Comparison of ENCODE assay signal across 8 cellular contexts in genomic region chr7:129853661-129854268, GRCh38.
DNase-seq lines count a peak whose midpoint lies in the region; ATAC-seq and TF ChIP-seq lines count a peak whose summit lies in the region.

No MANE protein-coding gene starts in this region.

- H3K4me3 ChIP-seq in PC-9 (peak overlapping the region; percentile 35; the same call in 1 of the 2 replicates), prostate gland (no peak overlapping the region)

- DNase-seq in H4 (ENCODE audit: low spot score) (peak; percentile 55), PC-9 (peak; percentile 46 to 93), prostate gland (ENCODE audit: low spot score) (peak; percentile 58), NCI-H1694 (lab: John Stamatoyannopoulos, UW) (no peak), COR-L47 (lab: John Stamatoyannopoulos, UW) (no peak)
- no peak for DNase-seq in activated T-helper 1 cell treated with anti-CD3 and anti-CD28 coated beads, Interleukin-12 subunit alpha, Interleukin-12 subunit beta, Interleukin-2, Interleukin-4 antibody, amounts not matched to agents 30 ng/mL and 10 ng/mL and 1 ng/mL, durations not matched to agents 14 hours and 24 hours and 36 hours (ENCODE audit: low spot score)

- H3K4me1 Mint-ChIP-seq in activated T-helper 1 cell treated with anti-CD3 and anti-CD28 coated beads, Interleukin-12 subunit alpha, Interleukin-12 subunit beta, Interleukin-2, Interleukin-4 antibody, amounts not matched to agents 30 ng/mL and 10 ng/mL and 1 ng/mL, durations not matched to agents 14 hours and 24 hours and 36 hours (ENCODE audit: low read depth) = peaks cover 21% of the 10 kb centered on the region

- WGBS in prostate gland = 31% methylated on average over 6 of the region's 6 CpGs

- H3K27ac Mint-ChIP-seq in activated T-helper 1 cell treated with anti-CD3 and anti-CD28 coated beads, Interleukin-12 subunit alpha, Interleukin-12 subunit beta, Interleukin-2, Interleukin-4 antibody, amounts not matched to agents 30 ng/mL and 10 ng/mL and 1 ng/mL, durations not matched to agents 14 hours and 24 hours and 36 hours = no peak overlapping the region

- peaks cover 4% of the 10 kb centered on the region; the same call in 1 of the 2 replicates for H4K20me1 ChIP-seq in PC-9 (ENCODE audit: insufficient read depth)

- H3K9me3 Mint-ChIP-seq in activated T-helper 1 cell treated with anti-CD3 and anti-CD28 coated beads, Interleukin-12 subunit alpha, Interleukin-12 subunit beta, Interleukin-2, Interleukin-4 antibody, amounts not matched to agents 30 ng/mL and 10 ng/mL and 1 ng/mL, durations not matched to agents 14 hours and 24 hours and 36 hours = no peaks in the 10 kb centered on the region

- BruUV-seq in PC-9 (replicated peaks; lab: Mats Ljungman, UMichigan) = no TSS peak

- H3K27me3 ChIP-seq in PC-9 (ENCODE audit: insufficient read depth, low read depth) (no peaks in the 10 kb centered on the region), prostate gland (replicated peaks; ENCODE audit: insufficient read depth) (no peaks in the 10 kb centered on the region)

- H3K79me2 ChIP-seq in PC-9 (ENCODE audit: low read depth) = peaks cover 86% of the 10 kb centered on the region

- no peaks in the 10 kb centered on the region for H3K9me2 ChIP-seq in PC-9 (ENCODE audit: insufficient read depth)

- ATAC-seq in esophagus mucosa = peak; percentile 88
- ATAC-seq in HG03520 (IDR thresholded peaks at IDR 0.05; ENCODE audit: unreplicated experiment) = no peak

- peaks cover 27% of the 10 kb centered on the region for H3K36me3 ChIP-seq in PC-9 (ENCODE audit: low read depth)
- no peaks in the 10 kb centered on the region for H3K36me3 ChIP-seq in prostate gland

- CTCF ChIA-PET in PC-9 (lab: Charles Lee) = no interaction called here

- peak overlapping the region; percentile 76 for H3K4me2 ChIP-seq in PC-9

- no peaks in the 10 kb centered on the region for H3K27me3 Mint-ChIP-seq in activated T-helper 1 cell treated with anti-CD3 and anti-CD28 coated beads, Interleukin-12 subunit alpha, Interleukin-12 subunit beta, Interleukin-2, Interleukin-4 antibody, amounts not matched to agents 30 ng/mL and 10 ng/mL and 1 ng/mL, durations not matched to agents 14 hours and 24 hours and 36 hours (ENCODE audit: insufficient read depth)

- intact Hi-C loops in PC-9 (cut with micrococcal nuclease; ENCODE audit: unreplicated experiment) (no loop called here), prostate gland (cut with DNase I) (no loop called here)
- intact Hi-C loops in activated T-helper 1 cell treated with anti-CD3 and anti-CD28 coated beads, Interleukin-12 subunit alpha, Interleukin-12 subunit beta, Interleukin-2, Interleukin-4 antibody, amounts not matched to agents 30 ng/mL and 10 ng/mL and 1 ng/mL, durations not matched to agents 14 hours and 24 hours and 36 hours (cut with micrococcal nuclease) = no loop called here

- H3K36me3 Mint-ChIP-seq in activated T-helper 1 cell treated with anti-CD3 and anti-CD28 coated beads, Interleukin-12 subunit alpha, Interleukin-12 subunit beta, Interleukin-2, Interleukin-4 antibody, amounts not matched to agents 30 ng/mL and 10 ng/mL and 1 ng/mL, durations not matched to agents 14 hours and 24 hours and 36 hours (ENCODE audit: low read depth) = peaks cover 4% of the 10 kb centered on the region

- H3K9me3 ChIP-seq in PC-9 (ENCODE audit: insufficient read depth, low read depth) (no peaks in the 10 kb centered on the region), prostate gland (no peaks in the 10 kb centered on the region)

- no peak overlapping the region for H3K4me3 Mint-ChIP-seq in activated T-helper 1 cell treated with anti-CD3 and anti-CD28 coated beads, Interleukin-12 subunit alpha, Interleukin-12 subunit beta, Interleukin-2, Interleukin-4 antibody, amounts not matched to agents 30 ng/mL and 10 ng/mL and 1 ng/mL, durations not matched to agents 14 hours and 24 hours and 36 hours

- H2AFZ ChIP-seq in PC-9 = no peak overlapping the region

- POLR2A ChIA-PET in PC-9 (lab: Charles Lee; ENCODE audit: unreplicated experiment) = interaction anchor here (0.7 kb wide), 1 partner anchor 9 kb away, joined by 4 read pairs; no protein-coding TSS in a partner anchor

- H3K27ac ChIP-seq in PC-9 (peak overlapping the region; percentile 84), prostate gland (peak overlapping the region; percentile 44 to 53)

- TF ChIP-seq POLR2A in prostate gland (IDR thresholded peaks at IDR 0.05) = no peak

- peaks cover 69% of the 10 kb centered on the region for H3K4me1 ChIP-seq in PC-9 (replicated peaks; ENCODE audit: insufficient read depth)
- H3K4me1 ChIP-seq in prostate gland (replicated peaks) = peaks cover 9% of the 10 kb centered on the region

- TF ChIP-seq CTCF in PC-9 (conservative IDR thresholded peaks at IDR 0.05) (no peak), prostate gland (IDR thresholded peaks at IDR 0.05) (no peak)

- peaks cover 65% of the 10 kb centered on the region for H3F3A ChIP-seq in PC-9 (ENCODE audit: insufficient read depth, low read depth)

Comparison
In these comparisons a context has a peak if more than half of its experiments do, and no peak if none do; other contexts are left out.
1. DNase-seq: peak in H4 (single experiment), PC-9 (2 of 2) and prostate gland (single experiment); none in NCI-H1694 (single experiment), activated T-helper 1 cell treated with anti-CD3 and anti-CD28 coated beads, Interleukin-12 subunit alpha, Interleukin-12 subunit beta, Interleukin-2, Interleukin-4 antibody, amounts not matched to agents 30 ng/mL and 10 ng/mL and 1 ng/mL, durations not matched to agents 14 hours and 24 hours and 36 hours (single experiment) and COR-L47 (single experiment).